ENCODE assay signal across 11 cellular contexts in the genomic region with DNA sequence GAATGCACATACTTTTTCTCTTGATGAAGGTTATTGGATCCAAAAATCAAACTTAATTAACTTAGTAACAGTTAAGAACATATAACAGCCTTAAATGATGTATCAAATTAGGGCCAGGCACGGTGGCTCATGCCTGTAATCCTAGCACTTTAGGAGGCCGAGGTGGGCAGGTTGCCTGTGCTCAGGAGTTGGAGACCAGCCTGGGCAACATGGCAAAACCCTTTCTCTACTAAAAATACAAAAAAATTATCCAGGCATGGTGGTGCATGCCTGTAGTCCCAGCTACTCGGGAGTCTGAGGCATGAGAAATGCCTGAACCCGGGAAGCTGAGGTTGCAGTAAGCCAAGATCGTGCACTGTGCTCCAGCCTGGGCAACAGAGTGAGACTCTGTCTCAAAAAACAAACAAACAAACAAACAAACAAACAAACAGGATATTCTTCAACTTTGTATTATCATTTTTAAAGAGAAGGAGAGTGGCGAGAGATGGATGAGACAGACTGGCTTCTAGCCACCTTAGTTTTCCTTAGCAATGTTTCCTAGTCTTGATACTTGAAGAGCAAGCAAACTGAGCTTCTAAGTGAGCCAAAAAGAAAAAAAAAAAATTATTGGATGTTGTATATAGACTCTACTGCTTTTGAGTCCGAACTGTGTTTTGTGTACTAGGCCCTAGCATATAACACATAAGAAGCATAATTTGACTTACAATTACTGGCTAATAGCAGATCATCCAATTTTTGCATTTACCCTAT. TPM values are rescaled to one million over a fixed set of nuclear protein-coding genes. Genes with fewer than 3 reads are reported as not detected.
DNase-seq lines count a peak whose midpoint lies in the region; ATAC-seq and TF ChIP-seq lines count a peak whose summit lies in the region.
"Had no signal": no experiment of that assay in that cellular context is flagged by ENCODE, and none has a peak within 500 bp of the region (broad histone marks: within the 10 kb centered on the region; RNA-seq: fewer than 3 reads in every experiment).

No MANE protein-coding gene starts in this region.

- no peak for DNase-seq in AG04450 (ENCODE audit: low read depth, low spot score)
- DNase-seq in RWPE1 (ENCODE audit: low spot score), result no peak
- peak in 1 of 10 donors; percentile 11 for DNase-seq in dorsolateral prefrontal cortex
- peak; percentile 15 for DNase-seq in midbrain (lab: John Stamatoyannopoulos, UW)
- DNase-seq in colonic mucosa, result no peak
- no peak for DNase-seq in ACHN
- no peak for DNase-seq in right lobe of liver
- DNase-seq in putamen (ENCODE audit: low spot score), result no peak
- DNase-seq: stimulated activated CD4-positive, alpha-beta T cell treated with anti-CD3 and anti-CD28 coated beads, Interleukin-4, amount 100 ng/mL, for 4 hours had no signal

- ATAC-seq in right lobe of liver, result no peak

- no peak overlapping the region for H3K9ac ChIP-seq in colonic mucosa (ENCODE audit: low read depth in 2 of 2, low read length in 2 of 2)

- 68% methylated on average over 5 of the region's 7 CpGs for WGBS in right lobe of liver (ENCODE audit: insufficient coverage, low coverage, low lambda C conversion rate, missing lambda C conversion rate)

- TF ChIP-seq CTCF in AG04450 (IDR thresholded peaks at IDR 0.05; ENCODE audit: low read depth, low read length), result no peak
- TF ChIP-seq CTCF in RWPE1 (conservative IDR thresholded peaks at IDR 0.05; ENCODE audit: low read depth), result no peak
- TF ChIP-seq CTCF in dorsolateral prefrontal cortex (IDR thresholded peaks at IDR 0.05 in 54 of 56, conservative IDR thresholded peaks at IDR 0.05 in 2 of 56; ENCODE audit: low read depth in 1 of 56, partially characterized antibody in 56 of 56), result no peak
- TF ChIP-seq CTCF in colonic mucosa (IDR thresholded peaks at IDR 0.05), result no peak
- TF ChIP-seq CTCF in right lobe of liver (IDR thresholded peaks at IDR 0.05), result no peak

- H3K4me3 ChIP-seq in AG04450 (ENCODE audit: low read depth, low read length), result peak overlapping the region; percentile 31
- H3K4me3 ChIP-seq in dorsolateral prefrontal cortex, result peak overlapping the region in 35 of 59 donors; percentile 0 to 46 (median 22)
- H3K4me3 ChIP-seq in colonic mucosa, result no peak overlapping the region
- no peak overlapping the region for H3K4me3 ChIP-seq in right lobe of liver
- H3K4me3 ChIP-seq: SJSA1 had no signal

- H3K27me3 ChIP-seq in AG04450 (ENCODE audit: control insufficient read depth, insufficient read depth, low read length), result no peaks in the 10 kb centered on the region
- H3K27me3 ChIP-seq in dorsolateral prefrontal cortex, result no peaks in the 10 kb centered on the region
- no peaks in the 10 kb centered on the region for H3K27me3 ChIP-seq in colonic mucosa
- no peaks in the 10 kb centered on the region for H3K27me3 ChIP-seq in right lobe of liver
- H3K27me3 ChIP-seq: ascending aorta, SJSA1 had no signal

- POLR2A ChIA-PET in AG04450 (lab: Yijun Ruan, JAX) (interaction anchor here (0.6 to 1.7 kb wide), 2 partner anchors 14 to 15 kb away, joined by 7 to 11 read pairs; a partner anchor contains a TSS), RWPE1 (lab: Yijun Ruan, JAX; ENCODE audit: low non-redundant PET) (no interaction called here)

- no peak overlapping the region for H3K27ac ChIP-seq in AG04450 (ENCODE audit: low read depth, low read length)
- peak overlapping the region; percentile 80 for H3K27ac ChIP-seq in RWPE1
- H3K27ac ChIP-seq in dorsolateral prefrontal cortex, result peak overlapping the region in 22 of 59 donors; percentile 7 to 52 (median 26)
- no peak overlapping the region for H3K27ac ChIP-seq in colonic mucosa
- H3K27ac ChIP-seq in right lobe of liver, result no peak overlapping the region
- H3K27ac ChIP-seq: SJSA1 had no signal

- CTCF ChIA-PET in AG04450 (lab: Charles Lee) (interaction anchor here (0.5 to 0.9 kb wide), 2 partner anchors 17 to 263 kb away, joined by 3 to 4 read pairs; no protein-coding TSS in a partner anchor), RWPE1 (lab: Yijun Ruan, JAX) (interaction anchor here (0.6 kb wide), 1 partner anchor 15 kb away, joined by 4 read pairs; no protein-coding TSS in a partner anchor)

- intact Hi-C loops in dorsolateral prefrontal cortex (cut with DNase I), result no loop called here
- intact Hi-C loops in colonic mucosa (cut with DNase I), result no loop called here
- intact Hi-C loops in right lobe of liver (cut with DNase I), result no loop called here

- H3K9me3 ChIP-seq in AG04450 (ENCODE audit: control insufficient read depth, insufficient read depth, low read length), result no peaks in the 10 kb centered on the region
- no peaks in the 10 kb centered on the region for H3K9me3 ChIP-seq in colonic mucosa
- H3K9me3 ChIP-seq in right lobe of liver, result no peaks in the 10 kb centered on the region
- H3K9me3 ChIP-seq: ascending aorta, SJSA1 had no signal

- no peaks in the 10 kb centered on the region for H3K36me3 ChIP-seq in colonic mucosa
- H3K36me3 ChIP-seq in right lobe of liver, result no peaks in the 10 kb centered on the region
- H3K36me3 ChIP-seq: ascending aorta had no signal

- H3K4me1 ChIP-seq in colonic mucosa (no peaks in the 10 kb centered on the region), right lobe of liver (no peaks in the 10 kb centered on the region)

- in situ Hi-C loops in ACHN (cut with HindIII; ENCODE audit: low pct_ligation_motif_present, low pct_unique_long_range_greater_than_20kb, low sequenced_read_pairs), result no loop called here

- no peak for TF ChIP-seq POLR2A in right lobe of liver (IDR thresholded peaks at IDR 0.05)

RNA-seq across cellular contexts. Expression of a gene that starts 13.8 kb away (rescaled TPM):
- 10.7 and 15.1 TPM in 2 replicates for polyA plus RNA-seq in AG04450 (2011; rRNA removed)
- 29.6 and 34.2 TPM in 2 replicates for polyA minus RNA-seq in AG04450 (2011; rRNA and poly(A)+ RNA removed)
- 10 to 100 TPM; 32.0 to 67.9 (median 45.7) TPM for total RNA-seq in dorsolateral prefrontal cortex
- total RNA-seq in colonic mucosa, result 10 to 100 TPM; 26.8 to 28.0 TPM
- 1 to 10 TPM; 4.5 to 9.6 (median 5.3) TPM for total RNA-seq in right lobe of liver

Comparison
In these comparisons a context has a peak if more than half of its experiments do, and no peak if none do; other contexts are left out.
1. H3K4me3 ChIP-seq: peak in AG04450 (single experiment) and dorsolateral prefrontal cortex (35 of 59); none in colonic mucosa (single experiment) and right lobe of liver (0 of 3).